ENCODE assay signal across 8 cellular contexts in the genomic region with DNA sequence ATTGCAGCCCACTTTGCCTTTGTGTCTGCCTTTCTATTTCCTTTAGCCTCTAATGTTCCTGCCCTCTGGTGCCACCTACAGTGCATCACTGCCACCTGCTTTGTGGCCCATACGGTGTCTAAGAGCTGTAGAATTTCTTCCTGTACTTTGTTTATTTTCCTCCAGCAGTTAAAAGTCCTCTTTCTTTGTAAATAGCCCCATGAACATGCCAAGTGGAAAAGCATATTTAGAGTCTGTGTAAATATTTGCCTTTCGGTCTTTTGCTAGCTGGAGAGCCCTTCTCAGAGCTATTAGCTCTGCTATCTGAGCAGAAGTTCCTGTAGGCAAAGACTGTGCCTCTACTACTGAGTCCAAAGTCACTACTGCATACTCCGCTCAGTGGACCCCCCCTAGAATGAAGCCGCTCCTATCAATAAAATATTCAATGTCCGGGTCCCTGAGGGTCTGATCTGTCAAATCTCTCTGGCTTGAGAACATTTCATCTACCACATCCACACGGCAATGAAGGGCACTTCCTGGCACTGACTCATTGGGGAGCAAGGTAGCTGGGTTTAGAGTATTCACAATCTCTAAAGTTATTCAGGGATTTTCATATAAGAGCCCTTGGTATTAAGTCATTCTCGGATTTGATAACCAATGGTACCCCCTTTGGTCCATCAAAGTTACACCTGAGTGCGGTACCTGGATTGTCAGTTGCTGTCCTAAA. TPM values are rescaled to one million over a fixed set of nuclear protein-coding genes. Genes with fewer than 3 reads are reported as not detected.
DNase-seq lines count a peak whose midpoint lies in the region; ATAC-seq lines count a peak whose summit lies in the region.

No MANE protein-coding gene starts in this region.

- peak; percentile 24 to 71 (median 37) for DNase-seq in stimulated activated naive CD4-positive, alpha-beta T cell (lab: John Stamatoyannopoulos, UW)
- DNase-seq in stimulated activated naive CD4-positive, alpha-beta T cell treated with Interleukin-2 at 50 U/mL for 16 hours (lab: John Stamatoyannopoulos, UW) = no peak
- peak; percentile 4 for DNase-seq in NCI-H128 (lab: John Stamatoyannopoulos, UW; ENCODE audit: unreplicated experiment)
- DNase-seq in activated CD4-positive, alpha-beta T cell treated with anti-CD3 and anti-CD28 coated beads, Interleukin-2, amount 10 ng/mL, durations not matched to agents 24 days and 14 days = peak; percentile 86
- peak; percentile 8 for DNase-seq in foreskin melanocyte
- DNase-seq in stimulated activated CD4-positive, alpha-beta T cell treated with anti-CD3 and anti-CD28 coated beads, TNF-alpha, amount 100 ng/mL, for 4 hours (ENCODE audit: low read depth in 3 of 3) = peak in 2 of 3 experiments; percentile 9 to 28
- DNase-seq in left ventricle myocardium superior = no peak

- ATAC-seq in HG02763 (IDR thresholded peaks at IDR 0.05; ENCODE audit: unreplicated experiment) = peak; percentile 93
- no peak for ATAC-seq in left ventricle myocardium superior

- H3K4me1 Mint-ChIP-seq in activated CD4-positive, alpha-beta T cell treated with anti-CD3 and anti-CD28 coated beads, Interleukin-2, amount 10 ng/mL, durations not matched to agents 24 days and 14 days = peaks cover 5% of the 10 kb centered on the region

- no peaks in the 10 kb centered on the region for H3K36me3 Mint-ChIP-seq in activated CD4-positive, alpha-beta T cell treated with anti-CD3 and anti-CD28 coated beads, Interleukin-2, amount 10 ng/mL, durations not matched to agents 24 days and 14 days (ENCODE audit: low read depth)

- no peaks in the 10 kb centered on the region for H3K9me3 Mint-ChIP-seq in activated CD4-positive, alpha-beta T cell treated with anti-CD3 and anti-CD28 coated beads, Interleukin-2, amount 10 ng/mL, durations not matched to agents 24 days and 14 days

- no peak overlapping the region for H3K27ac Mint-ChIP-seq in activated CD4-positive, alpha-beta T cell treated with anti-CD3 and anti-CD28 coated beads, Interleukin-2, amount 10 ng/mL, durations not matched to agents 24 days and 14 days

- H3K4me3 Mint-ChIP-seq in activated CD4-positive, alpha-beta T cell treated with anti-CD3 and anti-CD28 coated beads, Interleukin-2, amount 10 ng/mL, durations not matched to agents 24 days and 14 days = no peak overlapping the region

- no peaks in the 10 kb centered on the region for H3K27me3 Mint-ChIP-seq in activated CD4-positive, alpha-beta T cell treated with anti-CD3 and anti-CD28 coated beads, Interleukin-2, amount 10 ng/mL, durations not matched to agents 24 days and 14 days

- intact Hi-C loops in activated CD4-positive, alpha-beta T cell treated with anti-CD3 and anti-CD28 coated beads, Interleukin-2, amount 10 ng/mL, durations not matched to agents 24 days and 14 days (cut with micrococcal nuclease) = loop anchor here (1.0 kb wide), 1 partner anchor 134 kb away; no protein-coding TSS in a partner anchor
- intact Hi-C loops in left ventricle myocardium superior (cut with micrococcal nuclease) = no loop called here

RNA-seq across cellular contexts. Expression of gene SULT1E1, which starts 36.3 kb away (rescaled TPM):
- not detected in 2 replicates for total RNA-seq in activated CD4-positive, alpha-beta T cell treated with anti-CD3 and anti-CD28 coated beads, Interleukin-2, amount 10 ng/mL, durations not matched to agents 24 days and 14 days
- total RNA-seq in left ventricle myocardium superior = not detected

Comparison
In these comparisons a context has a peak if more than half of its experiments do, and no peak if none do; other contexts are left out.
1. DNase-seq: peak in stimulated activated naive CD4-positive, alpha-beta T cell (6 of 6), NCI-H128 (single experiment), activated CD4-positive, alpha-beta T cell treated with anti-CD3 and anti-CD28 coated beads, Interleukin-2, amount 10 ng/mL, durations not matched to agents 24 days and 14 days (single experiment), foreskin melanocyte (single experiment) and stimulated activated CD4-positive, alpha-beta T cell treated with anti-CD3 and anti-CD28 coated beads, TNF-alpha, amount 100 ng/mL, for 4 hours (2 of 3); none in stimulated activated naive CD4-positive, alpha-beta T cell treated with Interleukin-2 at 50 U/mL for 16 hours (single experiment) and left ventricle myocardium superior (single experiment).